In the genomic region with DNA sequence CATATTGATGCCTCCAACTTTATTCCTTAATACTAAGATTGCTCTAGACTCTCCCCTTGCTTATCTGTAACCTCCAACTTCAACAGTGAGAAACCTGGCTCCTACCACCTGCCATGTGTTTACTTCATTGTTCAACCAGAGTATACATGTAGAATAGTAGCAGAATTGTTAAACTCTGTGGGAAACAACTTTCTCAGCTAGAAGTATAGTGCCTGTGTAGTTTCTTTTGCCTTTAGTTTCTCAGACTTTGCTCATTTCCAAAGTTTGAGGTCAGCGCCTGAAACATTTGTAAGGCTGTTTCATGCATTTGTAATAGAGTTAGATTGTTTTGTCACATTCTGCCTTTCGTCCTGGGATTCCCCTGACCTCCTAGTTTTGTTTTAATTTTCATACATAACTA, we compare ENCODE assay signal across 11 cellular contexts. TPM values are rescaled to one million over a fixed set of nuclear protein-coding genes. Genes with fewer than 3 reads are reported as not detected.
DNase-seq lines count a peak whose midpoint lies in the region; ATAC-seq, FAIRE-seq and TF ChIP-seq lines count a peak whose summit lies in the region.
"Had no signal": no experiment of that assay in that cellular context is flagged by ENCODE, and none has a peak within 500 bp of the region (broad histone marks: within the 10 kb centered on the region; RNA-seq: fewer than 3 reads in every experiment).

No MANE protein-coding gene starts in this region.

- no peaks in the 10 kb centered on the region for H3K27me3 Mint-ChIP-seq in naive thymus-derived CD8-positive, alpha-beta T cell

- H3K4me1 ChIP-seq in BE2C, result no peaks in the 10 kb centered on the region

- H3K27me3 ChIP-seq in BE2C, result no peaks in the 10 kb centered on the region

- peaks cover 0 to 1% (median 0%) of the 10 kb centered on the region in 9 donors for H3K9me3 Mint-ChIP-seq in naive thymus-derived CD8-positive, alpha-beta T cell

- peak overlapping the region in 1 of 10 donors; percentile 8 for H3K27ac Mint-ChIP-seq in naive thymus-derived CD8-positive, alpha-beta T cell

- H3K4me1 Mint-ChIP-seq in naive thymus-derived CD8-positive, alpha-beta T cell, result peaks cover 4 to 19% (median 11%) of the 10 kb centered on the region in 4 donors

- DNase-seq in activated CD4-positive, alpha-beta T cell treated with anti-CD3 and anti-CD28 coated beads for 48 hours, result peak; percentile 23
- no peak for DNase-seq in activated CD4-positive, alpha-beta T cell treated with anti-CD3 and anti-CD28 coated beads for 1 hour
- DNase-seq in BE2C (no peak), D721Med (ENCODE audit: insufficient read length, low spot score) (no peak)
- no peak for DNase-seq in naive thymus-derived CD8-positive, alpha-beta T cell
- DNase-seq: activated CD4-positive, alpha-beta T cell treated with anti-CD3 and anti-CD28 coated beads, Interleukin-2, amount 50 U/mL, for 48 hours; NCI-H526 had no signal

- no peak for FAIRE-seq in D721Med (lab: Jason Lieb, UNC)
- FAIRE-seq: A204.1 had no signal

- no peaks in the 10 kb centered on the region for H3K9me3 ChIP-seq in BE2C

- H3K4me3 ChIP-seq in BE2C (ENCODE audit: low read depth, low read length), result no peak overlapping the region

- TF ChIP-seq CTCF in BE2C (IDR thresholded peaks at IDR 0.05; ENCODE audit: low read depth, low read length) (no peak), D721Med (IDR thresholded peaks at IDR 0.05; ENCODE audit: insufficient read depth, missing control alignments) (no peak)

- no peak overlapping the region for H3K4me3 Mint-ChIP-seq in naive thymus-derived CD8-positive, alpha-beta T cell

- H3K36me3 ChIP-seq in BE2C, result no peaks in the 10 kb centered on the region

- H3K36me3 Mint-ChIP-seq in naive thymus-derived CD8-positive, alpha-beta T cell, result no peaks in the 10 kb centered on the region

- ATAC-seq in GM19455 (IDR thresholded peaks at IDR 0.05; ENCODE audit: unreplicated experiment), result peak; percentile 89
- ATAC-seq in HG02885 (IDR thresholded peaks at IDR 0.05; ENCODE audit: poor library complexity, unreplicated experiment), result peak; percentile 98
- ATAC-seq in HG03575 (IDR thresholded peaks at IDR 0.05; ENCODE audit: extremely low read depth, insufficient number of reproducible peaks, low FRiP score, unreplicated experiment), result peak; percentile 89
- ATAC-seq in naive thymus-derived CD8-positive, alpha-beta T cell, result no peak

- POLR2A ChIA-PET in naive thymus-derived CD8-positive, alpha-beta T cell (lab: Charles Lee), result no interaction called here

RNA-seq across cellular contexts. Expression of gene HECA, which starts 34.9 kb away (rescaled TPM):
- polyA plus RNA-seq in BE2C (2012; ENCODE audit: insufficient read depth, insufficient read length, low read depth), result not detected
- total RNA-seq in naive thymus-derived CD8-positive, alpha-beta T cell, result 100 to 1,000 TPM; 154 to 159 TPM
- polyA plus RNA-seq in naive thymus-derived CD8-positive, alpha-beta T cell, result 1 to 10 TPM; 4.6 to 8.5 (median 5.5) TPM

Comparison
In these comparisons a context has a peak if more than half of its experiments do, and no peak if none do; other contexts are left out.
1. ATAC-seq: peak in GM19455 (single experiment), HG02885 (single experiment) and HG03575 (single experiment); none in naive thymus-derived CD8-positive, alpha-beta T cell (0 of 2).